27 cellular contexts compared by ENCODE assay signal in the genomic region with DNA sequence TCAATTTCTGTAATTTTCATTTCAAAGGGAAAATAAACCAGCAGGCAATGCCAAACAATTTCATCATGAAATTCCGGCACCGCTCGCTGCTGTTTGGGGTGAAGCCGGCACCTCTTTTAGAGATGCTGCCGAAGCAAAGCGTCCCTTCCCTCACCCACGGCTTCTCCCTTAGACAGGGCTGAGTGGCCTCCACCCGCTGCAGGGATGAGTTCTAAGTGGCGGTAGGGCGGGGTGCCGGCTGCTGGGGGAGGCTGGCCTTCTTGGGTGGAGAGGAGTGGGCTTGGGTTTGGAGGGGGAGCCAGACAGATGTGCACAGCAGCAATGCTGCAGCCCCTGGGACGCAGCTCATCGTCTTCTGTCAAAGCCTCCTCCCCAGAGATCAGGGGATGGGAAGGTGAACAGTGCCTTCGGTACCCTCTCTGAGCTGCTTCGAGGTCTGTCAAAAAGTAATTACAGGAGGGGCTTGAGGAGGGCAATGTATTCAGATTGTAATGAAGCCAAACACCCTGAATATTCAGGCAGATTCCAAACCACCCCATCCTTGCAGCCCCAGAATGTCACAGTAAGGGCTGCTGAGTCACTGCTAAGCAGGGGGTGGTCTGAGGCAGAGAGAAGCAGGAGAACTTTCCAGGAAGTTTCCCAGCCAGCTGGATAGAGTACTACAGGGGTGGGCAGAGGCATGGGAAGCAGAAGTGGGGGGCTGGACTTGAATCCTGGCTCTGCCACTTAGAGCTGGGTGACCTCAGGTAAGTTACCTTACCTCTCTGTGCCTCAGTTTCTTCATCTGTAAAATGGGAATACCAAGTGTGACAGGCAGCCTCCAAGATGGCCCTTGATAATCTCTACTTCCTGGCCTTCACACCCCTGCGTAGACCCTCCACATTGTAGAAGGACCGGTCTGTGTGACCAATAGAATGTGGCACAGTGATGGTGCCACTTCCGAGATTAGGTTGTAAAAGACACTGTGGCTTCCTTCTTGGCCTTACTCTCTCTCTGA.
DNase-seq lines count a peak whose midpoint lies in the region; ATAC-seq, FAIRE-seq and TF ChIP-seq lines count a peak whose summit lies in the region.
"Had no signal": no experiment of that assay in that cellular context is flagged by ENCODE, and none has a peak within 500 bp of the region (broad histone marks: within the 10 kb centered on the region; RNA-seq: fewer than 3 reads in every experiment).

No MANE protein-coding gene starts in this region.

- ATAC-seq in HepG2 = no peak
- ATAC-seq in right lobe of liver = no peak
- no peak for ATAC-seq in PC-3
- ATAC-seq: mucosa of descending colon, sciatic nerve, SK-N-SH treated with all-trans-retinoic acid at 6 μM for 48 hours had no signal

- H3K79me2 ChIP-seq in HepG2 (ENCODE audit: insufficient read depth, low read length) (no peaks in the 10 kb centered on the region), PC-3 (ENCODE audit: low read length) (no peaks in the 10 kb centered on the region)
- H3K79me2 ChIP-seq: parathyroid adenoma had no signal

- H3K36me3 ChIP-seq in HepG2 (replicated peaks in 1 of 2; ENCODE audit: control insufficient read depth in 1 of 2, insufficient read depth in 2 of 2, low read length in 2 of 2) (no peaks in the 10 kb centered on the region; a peak in 1 of 5 replicates), right lobe of liver (peaks cover 0 to 2% (median 0%) of the 10 kb centered on the region in 4 donors), SJSA1 (no peaks in the 10 kb centered on the region), PC-3 (ENCODE audit: low read depth, low read length) (peaks cover 82% of the 10 kb centered on the region)
- H3K36me3 ChIP-seq: breast epithelium, transverse colon, WERI-Rb-1 had no signal

- in situ Hi-C loops in HepG2 (cut with HindIII; ENCODE audit: extremely low pct_ligation_motif_present, low pct_unique_long_range_greater_than_20kb) = no loop called here

- no peaks in the 10 kb centered on the region for H4K20me1 ChIP-seq in HepG2 (ENCODE audit: insufficient read depth, low read length)
- no peaks in the 10 kb centered on the region for H4K20me1 ChIP-seq in PC-3 (ENCODE audit: low read length)

- no peak for TF ChIP-seq RAD21 in HepG2 (CRISPR knock-in tag; IDR thresholded peaks at IDR 0.05)

- no peaks in the 10 kb centered on the region for H3K9me2 ChIP-seq in PC-3 (replicated peaks; ENCODE audit: low read length)

- BruUV-seq in HepG2 (replicated peaks; lab: Mats Ljungman, UMichigan) (no TSS peak), PC-3 (replicated peaks; lab: Mats Ljungman, UMichigan) (no TSS peak)

- no peaks in the 10 kb centered on the region for H3K27me3 ChIP-seq in HepG2 (ENCODE audit: control insufficient read depth in 1 of 2, insufficient read depth in 2 of 2, low read length in 2 of 2)
- H3K27me3 ChIP-seq in right lobe of liver = no peaks in the 10 kb centered on the region
- H3K27me3 ChIP-seq in SJSA1 (replicated peaks) = no peaks in the 10 kb centered on the region
- H3K27me3 ChIP-seq in PC-3 (ENCODE audit: low read length) = no peaks in the 10 kb centered on the region
- H3K27me3 ChIP-seq: breast epithelium, stomach, transverse colon had no signal

- no peak for FAIRE-seq in HepG2 (lab: Jason Lieb, UNC)
- FAIRE-seq in GM12892 (lab: Jason Lieb, UNC) = no peak
- FAIRE-seq: A204.1, D721Med had no signal

- H3K4me2 ChIP-seq in HepG2 (ENCODE audit: low read depth, low read length) (no peak overlapping the region), PC-3 (ENCODE audit: low read length) (no peak overlapping the region)

- CTCF ChIA-PET in HepG2 (lab: Yijun Ruan, JAX; ENCODE audit: low intra/inter-chr PET ratio, low total read pairs) = no interaction called here
- CTCF ChIA-PET in PC-3 (lab: Charles Lee) = no interaction called here

- DNase-seq in HepG2 (ENCODE audit: low spot score) (no peak), right lobe of liver (no peak), SJSA1 (ENCODE audit: low read depth in 1 of 2, low spot score in 2 of 2) (peak in 1 of 2 experiments; percentile 42), fibroblast of peridontal ligament (ENCODE audit: extremely low read depth) (peak; percentile 17), GM12892 (ENCODE audit: insufficient read length) (no peak), PC-3 (no peak), dedifferentiated amniotic fluid mesenchymal stem cell (ENCODE audit: extremely low spot score) (no peak), NOMO-1 treated with dmso at 0.1 percent for 144 hours (lab: John Stamatoyannopoulos, UW; ENCODE audit: unreplicated experiment) (no peak)
- DNase-seq: activated CD4-positive, alpha-beta T cell treated with anti-CD3 and anti-CD28 coated beads, Interleukin-2, amount 50 U/mL, for 4 hours; activated gamma-delta T cell; C1 segment of cervical spinal cord; head of caudate nucleus; mucosa of descending colon; NCI-H1105 treated with DMSO at 0.1 percent for 48 hours; NCI-H524; nephron progenitor cell; NK-92 treated with Interleukin-12 subunit alpha and Interleukin-12 subunit beta, amount 100 ng/mL, for 24 hours; RPMI8226; stomach; transverse colon; WERI-Rb-1 had no signal

- H3K9me3 ChIP-seq in HepG2 (ENCODE audit: low read length) (no peaks in the 10 kb centered on the region), right lobe of liver (peaks cover 0 to 7% (median 2%) of the 10 kb centered on the region in 4 donors), SJSA1 (replicated peaks) (no peaks in the 10 kb centered on the region), PC-3 (ENCODE audit: low read length) (peaks cover 23% of the 10 kb centered on the region)

- no peak for TF ChIP-seq POLR2A in HepG2 (IDR thresholded peaks at IDR 0.05; ENCODE audit: insufficient read depth in 1 of 2, low read depth in 2 of 2, low read length in 2 of 2)
- no peak for TF ChIP-seq POLR2A in right lobe of liver (IDR thresholded peaks at IDR 0.05)
- TF ChIP-seq POLR2A in GM12892 (IDR thresholded peaks at IDR 0.05; ENCODE audit: low read depth, low read length) = no peak

- intact Hi-C loops in HepG2 (cut with micrococcal nuclease; ENCODE audit: unreplicated experiment) (no loop called here), right lobe of liver (cut with DNase I) (no loop called here), PC-3 (cut with micrococcal nuclease) (no loop called here)

- H3K9ac ChIP-seq in HepG2 (ENCODE audit: insufficient read depth, low read depth, low read length) (no peak overlapping the region), PC-3 (ENCODE audit: low read length) (no peak overlapping the region)
- H3K9ac ChIP-seq: parathyroid adenoma had no signal

- no peak for TF ChIP-seq CTCF in HepG2 (CRISPR knock-in tag; IDR thresholded peaks at IDR 0.05)
- no peak for TF ChIP-seq CTCF in right lobe of liver (IDR thresholded peaks at IDR 0.05)
- TF ChIP-seq CTCF in PC-3 (conservative IDR thresholded peaks at IDR 0.05; ENCODE audit: low read depth, low read length) = no peak

- H3F3A ChIP-seq in PC-3 (ENCODE audit: low read length, unreplicated experiment) = no peaks in the 10 kb centered on the region

- 87% methylated on average over 17 of the region's 18 CpGs for WGBS in HepG2 (ENCODE audit: low lambda C conversion rate)
- 72% methylated on average over 13 of the region's 18 CpGs for WGBS in right lobe of liver (ENCODE audit: insufficient coverage, low coverage, low lambda C conversion rate, missing lambda C conversion rate)

- H3K4me1 ChIP-seq in HepG2 (ENCODE audit: insufficient read depth, low read length) (peaks cover 14% of the 10 kb centered on the region), right lobe of liver (no peaks in the 10 kb centered on the region), SJSA1 (replicated peaks) (peaks cover 24% of the 10 kb centered on the region), PC-3 (ENCODE audit: insufficient read depth, low read length) (no peaks in the 10 kb centered on the region)
- H3K4me1 ChIP-seq: breast epithelium, parathyroid adenoma, stomach, transverse colon had no signal

- H3K4me3 ChIP-seq in HepG2 (replicated peaks in 1 of 3; ENCODE audit: insufficient read depth in 1 of 3, low read depth in 2 of 3, low read length in 3 of 3) (no peak overlapping the region), right lobe of liver (no peak overlapping the region), SJSA1 (no peak overlapping the region), PC-3 (ENCODE audit: low read length) (no peak overlapping the region)
- H3K4me3 ChIP-seq: breast epithelium, mucosa of descending colon, stomach, transverse colon had no signal

- TF ChIP-seq EP300 in HepG2 (IDR thresholded peaks at IDR 0.05; ENCODE audit: low read depth in 2 of 2, low read length in 2 of 2) (no peak), HepG2 (CRISPR knock-in tag; IDR thresholded peaks at IDR 0.05; ENCODE audit: borderline replicate concordance) (no peak)

- no peak overlapping the region for H2AFZ ChIP-seq in HepG2 (ENCODE audit: low read length)
- H2AFZ ChIP-seq in PC-3 (ENCODE audit: low read length) = no peak overlapping the region
- H2AFZ ChIP-seq: parathyroid adenoma had no signal

- POLR2A ChIA-PET in HepG2 (lab: Yijun Ruan, JAX) (no interaction called here), PC-3 (lab: Charles Lee; ENCODE audit: unreplicated experiment) (no interaction called here)

- H3K27ac ChIP-seq in HepG2 (ENCODE audit: extremely low read length, insufficient read depth, low read length) = no peak overlapping the region
- H3K27ac ChIP-seq in right lobe of liver = no peak overlapping the region
- 0 out of 2 replicates have a peak overlapping the region, but pooled peaks have one; percentile 14 for H3K27ac ChIP-seq in SJSA1
- no peak overlapping the region for H3K27ac ChIP-seq in PC-3 (ENCODE audit: low read length)
- H3K27ac ChIP-seq: breast epithelium, parathyroid adenoma, stomach, transverse colon, WERI-Rb-1 had no signal

TF ChIP-seq in HepG2, 621 proteins besides CTCF, POLR2A, EP300 and RAD21:
- no peak for TF ChIP-seq BRD4 (CRISPR knock-in tag; IDR thresholded peaks at IDR 0.05)
- 0 out of 2 replicates have a peak, but pooled peaks have one; percentile 20 for TF ChIP-seq ZMYM3 (CRISPR knock-in tag; IDR thresholded peaks at IDR 0.05)
- peak; percentile 80 for TF ChIP-seq ZNF629 (CRISPR knock-in tag; conservative IDR thresholded peaks at IDR 0.05)
